ENCODE assay signal across 1 cellular context in genomic region chr6:40584741-40585140, GRCh38.
TF ChIP-seq lines count a peak whose summit lies in the region.

No MANE protein-coding gene starts in this region.

TF ChIP-seq in H1, 55 proteins besides CTCF, POLR2A, EP300 and RAD21:
- TF ChIP-seq RXRA (IDR thresholded peaks at IDR 0.05; ENCODE audit: insufficient read depth, low read depth, low read length) (no peak), CEBPB (IDR thresholded peaks at IDR 0.05; ENCODE audit: low read depth, low read length) (no peak), RFX5 (IDR thresholded peaks at IDR 0.05; ENCODE audit: borderline replicate concordance, low read depth, low read length) (no peak), YY1 (IDR thresholded peaks at IDR 0.05; ENCODE audit: low read depth, low read length) (no peak), CTBP2 (IDR thresholded peaks at IDR 0.05; ENCODE audit: borderline replicate concordance, insufficient read depth, insufficient read length, low read length) (no peak), SP2 (IDR thresholded peaks at IDR 0.05; ENCODE audit: low read length) (no peak), USF2 (IDR thresholded peaks at IDR 0.05; ENCODE audit: low read length) (no peak)
